Comparison of ENCODE assay signal across 14 cellular contexts in genomic region chr1:215523128-215523861, GRCh38. TPM values are rescaled to one million over a fixed set of nuclear protein-coding genes. Genes with fewer than 3 reads are reported as not detected.
DNase-seq lines count a peak whose midpoint lies in the region; ATAC-seq and TF ChIP-seq lines count a peak whose summit lies in the region.
"Had no signal": no experiment of that assay in that cellular context is flagged by ENCODE, and none has a peak within 500 bp of the region (broad histone marks: within the 10 kb centered on the region; RNA-seq: fewer than 3 reads in every experiment).

No MANE protein-coding gene starts in this region.

- ATAC-seq in right lobe of liver = peak; percentile 38 to 74 (median 46)
- ATAC-seq in HG02610 (IDR thresholded peaks at IDR 0.05; ENCODE audit: unreplicated experiment) = no peak
- no peak for ATAC-seq in GM21786 (IDR thresholded peaks at IDR 0.05; ENCODE audit: unreplicated experiment)
- ATAC-seq: activated CD8-positive, alpha-beta T cell treated with anti-CD3 and anti-CD28 coated beads for 36 hours; gastroesophageal sphincter had no signal

- H3K4me2 ChIP-seq in Karpas-422 (ENCODE audit: low read depth, low read length, poor library complexity, severe bottlenecking) = no peak overlapping the region

- no peaks in the 10 kb centered on the region for H4K20me1 ChIP-seq in Karpas-422 (ENCODE audit: insufficient read depth, low read depth, low read length)

- H3K79me2 ChIP-seq in Karpas-422 (ENCODE audit: low read length) = no peaks in the 10 kb centered on the region

- H2AFZ ChIP-seq in Karpas-422 (ENCODE audit: low read length) = no peak overlapping the region

- H3K4me3 ChIP-seq in BE2C (ENCODE audit: low read depth, low read length) = no peak overlapping the region
- no peak overlapping the region for H3K4me3 ChIP-seq in Karpas-422 (ENCODE audit: low read length)
- no peak overlapping the region for H3K4me3 ChIP-seq in right lobe of liver
- H3K4me3 ChIP-seq: gastroesophageal sphincter, SJSA1 had no signal

- no peaks in the 10 kb centered on the region for H3K4me1 ChIP-seq in BE2C
- no peaks in the 10 kb centered on the region for H3K4me1 ChIP-seq in Karpas-422 (ENCODE audit: low read length)
- H3K4me1 ChIP-seq in right lobe of liver = no peaks in the 10 kb centered on the region
- H3K4me1 ChIP-seq: ascending aorta, gastroesophageal sphincter, SJSA1 had no signal

- H3K27me3 ChIP-seq in BE2C (no peaks in the 10 kb centered on the region), Karpas-422 (ENCODE audit: low read length) (no peaks in the 10 kb centered on the region), right lobe of liver (no peaks in the 10 kb centered on the region)
- H3K27me3 ChIP-seq: ascending aorta, gastroesophageal sphincter, SJSA1 had no signal

- H3K27ac ChIP-seq in Karpas-422 (ENCODE audit: low read length) (no peak overlapping the region), right lobe of liver (no peak overlapping the region)
- H3K27ac ChIP-seq: ascending aorta, gastroesophageal sphincter, SJSA1 had no signal

- H3K9me3 ChIP-seq in BE2C = no peaks in the 10 kb centered on the region
- H3K9me3 ChIP-seq in Karpas-422 (ENCODE audit: low read length) = no peaks in the 10 kb centered on the region
- no peaks in the 10 kb centered on the region for H3K9me3 ChIP-seq in right lobe of liver
- H3K9me3 ChIP-seq: ascending aorta, gastroesophageal sphincter, SJSA1 had no signal

- H3K9me2 ChIP-seq in Karpas-422 (replicated peaks; ENCODE audit: insufficient read depth, low read length) = no peaks in the 10 kb centered on the region

- no peak overlapping the region for H3K9ac ChIP-seq in Karpas-422 (ENCODE audit: low read length)

- intact Hi-C loops in right lobe of liver (cut with DNase I) = no loop called here

- H3K36me3 ChIP-seq in BE2C (no peaks in the 10 kb centered on the region), Karpas-422 (ENCODE audit: insufficient read depth, low read length) (no peaks in the 10 kb centered on the region), right lobe of liver (no peaks in the 10 kb centered on the region)
- H3K36me3 ChIP-seq: ascending aorta, gastroesophageal sphincter, SJSA1 had no signal

- WGBS in right lobe of liver (ENCODE audit: insufficient coverage, low coverage, low lambda C conversion rate, missing lambda C conversion rate) = 42% methylated on average over 8 of the region's 8 CpGs

- no peak for TF ChIP-seq POLR2A in right lobe of liver (IDR thresholded peaks at IDR 0.05)

- DNase-seq in BE2C (no peak), Karpas-422 (peak; percentile 55), amniotic epithelial cell (ENCODE audit: low read depth) (peak; percentile 26), right lobe of liver (no peak), SKM-1 (lab: John Stamatoyannopoulos, UW; ENCODE audit: unreplicated experiment) (no peak), T-helper 9 cell (no peak)
- DNase-seq: activated CD8-positive, alpha-beta T cell treated with anti-CD3 and anti-CD28 coated beads for 36 hours; NCI-H1092; stimulated activated CD4-positive, alpha-beta T cell treated with anti-CD3 and anti-CD28 coated beads, Interleukin-15, amount 100 ng/mL, for 24 hours had no signal

- TF ChIP-seq CTCF in BE2C (IDR thresholded peaks at IDR 0.05; ENCODE audit: low read depth, low read length) (0 out of 2 replicates have a peak, but pooled peaks have one; percentile 14), right lobe of liver (IDR thresholded peaks at IDR 0.05) (peak; percentile 17 to 37 (median 26))

RNA-seq across cellular contexts. Expression of gene KCTD3, which starts 43.8 kb away (rescaled TPM):
- 29.3 TPM for polyA plus RNA-seq in BE2C (2012; ENCODE audit: insufficient read depth, insufficient read length, low read depth)
- not detected in 2 replicates for total RNA-seq in Karpas-422 (2014; rRNA removed; shearing (Covaris generic); ENCODE audit: low replicate concordance)
- total RNA-seq in right lobe of liver = 10 to 100 TPM; 33.0 to 43.5 (median 39.3) TPM

Comparison
In these comparisons a context has a peak if more than half of its experiments do, and no peak if none do; other contexts are left out.
1. DNase-seq: peak in Karpas-422 (single experiment) and amniotic epithelial cell (single experiment); none in BE2C (single experiment), right lobe of liver (0 of 3), SKM-1 (single experiment) and T-helper 9 cell (single experiment).
2. ATAC-seq: peak in right lobe of liver (4 of 4); none in HG02610 (single experiment) and GM21786 (single experiment).
3. RNA of gene KCTD3, which starts 43.8 kb away (total RNA-seq): 33.0 to 43.5 TPM in right lobe of liver; not detected in Karpas-422; every median in the first group is over 10 times any median in the second.